12 cellular contexts compared by ENCODE assay signal in the genomic region with DNA sequence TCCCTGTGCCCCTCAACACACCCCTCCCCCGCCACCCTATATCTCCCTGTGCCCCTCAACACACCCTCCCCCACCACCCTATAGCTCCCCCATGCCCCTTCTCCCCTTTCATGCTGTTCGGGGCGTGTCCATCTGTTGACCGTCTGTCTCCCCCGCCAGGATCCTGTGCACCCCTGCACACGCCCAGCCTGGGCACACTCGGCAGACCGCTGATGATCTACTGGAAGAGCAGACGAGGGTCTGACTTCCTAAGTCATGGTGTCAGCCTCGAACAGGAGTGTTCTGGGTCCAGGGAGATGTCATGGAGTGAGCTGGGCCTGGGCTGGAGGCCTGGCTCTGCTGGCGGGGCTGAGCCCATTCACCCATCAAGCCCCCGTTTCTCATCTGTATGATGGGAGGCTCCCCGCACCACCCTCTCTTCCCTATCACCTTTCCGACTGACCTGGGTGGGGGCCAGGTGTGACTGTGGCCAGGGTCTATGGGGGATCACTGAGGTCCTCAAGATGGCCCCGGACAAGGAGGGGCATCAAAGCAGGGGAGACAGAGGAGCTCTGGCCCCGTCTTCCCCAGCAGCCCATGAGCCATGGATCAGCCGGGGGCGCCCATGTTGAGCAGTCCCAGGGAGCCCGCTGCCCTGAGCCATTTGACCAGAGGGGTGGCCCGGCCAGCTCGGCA. TPM values are rescaled to one million over a fixed set of nuclear protein-coding genes. Genes with fewer than 3 reads are reported as not detected.
DNase-seq lines count a peak whose midpoint lies in the region; ATAC-seq and TF ChIP-seq lines count a peak whose summit lies in the region.
"Had no signal": no experiment of that assay in that cellular context is flagged by ENCODE, and none has a peak within 500 bp of the region (broad histone marks: within the 10 kb centered on the region; RNA-seq: fewer than 3 reads in every experiment).

No MANE protein-coding gene starts in this region.

- peaks cover 0 to 23% (median 3%) of the 10 kb centered on the region in 11 donors for H3K9me3 ChIP-seq in heart right ventricle
- H3K9me3 ChIP-seq in gastroesophageal sphincter = peaks cover 0 to 11% (median 0%) of the 10 kb centered on the region in 3 donors
- no peaks in the 10 kb centered on the region for H3K9me3 ChIP-seq in parathyroid adenoma (ENCODE audit: control insufficient read depth, low read length)

- ATAC-seq in heart right ventricle (peak in 3 of 8 donors; percentile 3 to 46 (median 10)), left ventricle myocardium superior (no peak), gastroesophageal sphincter (no peak), HG03457 (IDR thresholded peaks at IDR 0.05; ENCODE audit: unreplicated experiment) (no peak), HG02571 (IDR thresholded peaks at IDR 0.05; ENCODE audit: unreplicated experiment) (no peak)
- ATAC-seq: GM23338 had no signal

- TF ChIP-seq POLR2A in gastroesophageal sphincter (IDR thresholded peaks at IDR 0.05) = no peak

- no peak for TF ChIP-seq CTCF in heart right ventricle (IDR thresholded peaks at IDR 0.05)
- no peak for TF ChIP-seq CTCF in gastroesophageal sphincter (IDR thresholded peaks at IDR 0.05)
- TF ChIP-seq CTCF in parathyroid adenoma (IDR thresholded peaks at IDR 0.05) = no peak

- DNase-seq in heart right ventricle = no peak
- DNase-seq in left ventricle myocardium superior = no peak
- no peak for DNase-seq in NCI-H2227 treated with DMSO at 0.1 percent for 48 hours (lab: John Stamatoyannopoulos, UW)
- no peak for DNase-seq in NCI-H774 (lab: John Stamatoyannopoulos, UW)
- DNase-seq: activated CD4-positive, alpha-beta T cell treated with anti-CD3 and anti-CD28 coated beads, Interleukin-2, amount 50 U/mL, for 1 hour; activated naive CD4-positive, alpha-beta T cell; immature natural killer cell had no signal

- peak overlapping the region; percentile 74 for H2AFZ ChIP-seq in parathyroid adenoma
- H2AFZ ChIP-seq: GM23338 had no signal

- 69 to 78% methylated on average over 20 of the region's 21 CpGs for WGBS in heart right ventricle, 2 donors
- 70% methylated on average over 5 of the region's 21 CpGs; no CpG with 5 or more reads in 1 of the 2 donors for whole genome bisulfite sequencing in gastroesophageal sphincter (ENCODE audit: low coverage in 1 of 2), 2 donors

- H3K4me1 ChIP-seq in heart right ventricle = peaks cover 6 to 25% (median 13%) of the 10 kb centered on the region in 9 donors
- peaks cover 0 to 15% (median 4%) of the 10 kb centered on the region in 3 donors for H3K4me1 ChIP-seq in gastroesophageal sphincter
- H3K4me1 ChIP-seq in parathyroid adenoma = peaks cover 12% of the 10 kb centered on the region

- peak overlapping the region in 7 of 10 donors; percentile 20 to 72 (median 62) for H3K27ac ChIP-seq in heart right ventricle
- H3K27ac ChIP-seq in gastroesophageal sphincter = peak overlapping the region in 3 of 4 donors; percentile 64 to 77 (median 70)
- peak overlapping the region; percentile 91 for H3K27ac ChIP-seq in parathyroid adenoma

- no peak for TF ChIP-seq EP300 in gastroesophageal sphincter (IDR thresholded peaks at IDR 0.05)

- H3K4me3 ChIP-seq in heart right ventricle (no peak overlapping the region), gastroesophageal sphincter (no peak overlapping the region), parathyroid adenoma (ENCODE audit: low read depth, low read length) (no peak overlapping the region)
- H3K4me3 ChIP-seq: GM23338 had no signal

- H3K79me2 ChIP-seq in parathyroid adenoma = no peaks in the 10 kb centered on the region

- intact Hi-C loops in heart right ventricle (cut with DNase I) = no loop called here
- intact Hi-C loops in left ventricle myocardium superior (cut with micrococcal nuclease) = no loop called here

- no peaks in the 10 kb centered on the region for H3K27me3 ChIP-seq in heart right ventricle
- H3K27me3 ChIP-seq in gastroesophageal sphincter = no peaks in the 10 kb centered on the region
- no peaks in the 10 kb centered on the region for H3K27me3 ChIP-seq in parathyroid adenoma (ENCODE audit: control insufficient read depth, insufficient read depth, low read length)

- H3K9ac ChIP-seq in parathyroid adenoma = no peak overlapping the region

- H3K36me3 ChIP-seq in heart right ventricle (no peaks in the 10 kb centered on the region), gastroesophageal sphincter (no peaks in the 10 kb centered on the region), parathyroid adenoma (ENCODE audit: control insufficient read depth, insufficient read depth, low read length) (no peaks in the 10 kb centered on the region)

- H3K4me2 ChIP-seq in parathyroid adenoma (ENCODE audit: low read length) = peak overlapping the region; percentile 55
- H3K4me2 ChIP-seq: GM23338 had no signal

RNA-seq across cellular contexts. Expression of a gene that starts 48.3 kb away (rescaled TPM):
- total RNA-seq in heart right ventricle (10 to 100 TPM; 16.7 to 38.5 (median 27.9) TPM), left ventricle myocardium superior (32.7 TPM), gastroesophageal sphincter (100 to 1,000 TPM in 2 of 4 donors, 10 to 100 TPM in 2; 66.0 to 162 (median 120) TPM)
- 10 to 100 TPM; 14.3 to 18.3 TPM for polyA plus RNA-seq in heart right ventricle
